In genomic region chr16:29676989-29677388, GRCh38 we compare ENCODE assay signal across 20 cellular contexts. TPM values are rescaled to one million over a fixed set of nuclear protein-coding genes. Genes with fewer than 3 reads are reported as not detected.
DNase-seq lines count a peak whose midpoint lies in the region; ATAC-seq, FAIRE-seq and TF ChIP-seq lines count a peak whose summit lies in the region.
"Had no signal": no experiment of that assay in that cellular context is flagged by ENCODE, and none has a peak within 500 bp of the region (broad histone marks: within the 10 kb centered on the region; RNA-seq: fewer than 3 reads in every experiment).

No MANE protein-coding gene starts in this region.

- H3K4ac ChIP-seq in H1 (replicated peaks; ENCODE audit: insufficient read length, low read depth, low read length) = no peak overlapping the region

- H2BK5ac ChIP-seq in H1 (ENCODE audit: low read depth, low read length) = no peak overlapping the region

- no peak for FAIRE-seq in H1 (lab: Jason Lieb, UNC)
- FAIRE-seq: GM19239 had no signal

- ATAC-seq in Right ventricle myocardium inferior (no peak), left cardiac atrium (no peak), GM21529 (IDR thresholded peaks at IDR 0.05; ENCODE audit: unreplicated experiment) (no peak)
- ATAC-seq: Panc1 had no signal

- H3K79me1 ChIP-seq in H1 (ENCODE audit: low read depth, low read length) = no peaks in the 10 kb centered on the region

- no peak overlapping the region for H3K4me3 ChIP-seq in OCI-LY1 (ENCODE audit: low read depth, low read length, poor library complexity, severe bottlenecking)
- H3K4me3 ChIP-seq in H1 (ENCODE audit: extremely low read depth in 1 of 4, insufficient read depth in 2 of 4, low read depth in 3 of 4, low read length in 4 of 4) = no peak overlapping the region
- H3K4me3 ChIP-seq in thymus (ENCODE audit: low read length) = no peak overlapping the region
- H3K4me3 ChIP-seq: SJCRH30 had no signal

- H3K23ac ChIP-seq in H1 (ENCODE audit: insufficient read length) = no peak overlapping the region

- H3K4me1 ChIP-seq in OCI-LY1 (ENCODE audit: insufficient read depth, low read length, severe bottlenecking) = peaks cover 51% of the 10 kb centered on the region
- H3K4me1 ChIP-seq in H1 (replicated peaks in 1 of 4; ENCODE audit: control insufficient read depth in 3 of 4, insufficient read depth in 4 of 4, low read length in 3 of 4) = peaks cover 2 to 14% (median 9%) of the 10 kb centered on the region in 4 experiments
- peaks cover 24% of the 10 kb centered on the region for H3K4me1 ChIP-seq in thymus (ENCODE audit: control insufficient read depth, insufficient read depth, low read length)

- no peak for TF ChIP-seq EP300 in H1 (IDR thresholded peaks at IDR 0.05; ENCODE audit: borderline replicate concordance in 1 of 2, low read depth in 2 of 2, low read length in 2 of 2)

- no peak overlapping the region for H2AFZ ChIP-seq in OCI-LY1 (ENCODE audit: low read length)
- no peak overlapping the region for H2AFZ ChIP-seq in H1 (ENCODE audit: low read length)

- no peak overlapping the region for H3K56ac ChIP-seq in H1 (replicated peaks; ENCODE audit: insufficient read length, low read depth, low read length)

- 94% methylated on average over 13 of the region's 13 CpGs; no CpG with 5 or more reads in 1 of the 2 experiments for WGBS in H1 (ENCODE audit: extremely low coverage in 1 of 2, insufficient coverage in 1 of 2, insufficient read length in 1 of 2, insufficient replicate concordance in 2 of 2, low coverage in 1 of 2, low lambda C conversion rate in 2 of 2, missing lambda C conversion rate in 1 of 2), 2 experiments
- 97% methylated on average over 13 of the region's 13 CpGs for WGBS in thymus

- no peaks in the 10 kb centered on the region for H3K9me3 ChIP-seq in OCI-LY1 (ENCODE audit: low read length)
- H3K9me3 ChIP-seq in H1 (ENCODE audit: insufficient read depth in 2 of 2, low read depth in 1 of 2, low read length in 1 of 2) = no peaks in the 10 kb centered on the region
- H3K9me3 ChIP-seq in thymus (ENCODE audit: control insufficient read depth) = no peaks in the 10 kb centered on the region
- H3K9me3 ChIP-seq: SJCRH30 had no signal

- DNase-seq in Right ventricle myocardium inferior (ENCODE audit: missing footprints) = peak; percentile 60
- no peak for DNase-seq in left cardiac atrium
- DNase-seq in H1 (ENCODE audit: low read depth in 1 of 2, low spot score in 2 of 2) = no peak
- no peak for DNase-seq in HCEC 1CT
- DNase-seq in A172 (ENCODE audit: low spot score) = no peak
- DNase-seq: COR-L47, DMS79, NCI-H1105, NCI-H146, NCI-H2029, NCI-H2227 treated with DMSO at 0.1 percent for 48 hours, NCI-H510A, SJCRH30, T-helper 1 cell had no signal

- H3K27ac ChIP-seq in OCI-LY1 (ENCODE audit: low read depth, low read length, poor library complexity, severe bottlenecking) = peak overlapping the region; percentile 94
- no peak overlapping the region for H3K27ac ChIP-seq in H1 (ENCODE audit: low read depth, low read length)
- H3K27ac ChIP-seq in thymus (ENCODE audit: low read depth) = peak overlapping the region; percentile 15
- H3K27ac ChIP-seq: 22Rv1, SJCRH30 had no signal

- H3K36me3 ChIP-seq in OCI-LY1 (ENCODE audit: insufficient read depth, low read length) (no peaks in the 10 kb centered on the region; the same call in none of the 2 replicates), H1 (ENCODE audit: control insufficient read depth in 2 of 4, insufficient read depth in 4 of 4, low read length in 3 of 4) (peaks cover 0 to 4% (median 0%) of the 10 kb centered on the region in 4 experiments; a peak in 1 of 8 replicates), thymus (ENCODE audit: control insufficient read depth, insufficient read depth) (peaks cover 3% of the 10 kb centered on the region)
- H3K36me3 ChIP-seq: SJCRH30 had no signal

- no peak overlapping the region for H2BK12ac ChIP-seq in H1 (ENCODE audit: low read depth, low read length)

- CTCF ChIA-PET in H1 (lab: Charles Lee; ENCODE audit: partially characterized antibody) = interaction anchor here (0.6 to 5.0 kb wide), 10 partner anchors 9 to 207 kb away, joined by 3 to 33 read pairs (median 3); partner anchors contain the start of gene SPN

- no peaks in the 10 kb centered on the region for H3K9me2 ChIP-seq in OCI-LY1 (ENCODE audit: low read depth, low read length)

- POLR2A ChIA-PET in H1 (lab: Charles Lee; ENCODE audit: partially characterized antibody) = interaction anchor here (0.7 to 10.5 kb wide), 7 partner anchors 11 to 82 kb away, joined by 3 to 130 read pairs (median 5); no protein-coding TSS in a partner anchor

- no peaks in the 10 kb centered on the region for H3F3A ChIP-seq in OCI-LY1 (ENCODE audit: insufficient read depth, low read length)

- no peak overlapping the region for H3K9ac ChIP-seq in OCI-LY1 (ENCODE audit: low read length)
- H3K9ac ChIP-seq in H1 (replicated peaks in 1 of 4; ENCODE audit: extremely low read depth in 1 of 4, low read depth in 3 of 4, low read length in 3 of 4) = no peak overlapping the region

- TF ChIP-seq POLR2A in H1 (IDR thresholded peaks at IDR 0.05; ENCODE audit: control extremely low read depth in 1 of 2, low read depth in 2 of 2, low read length in 2 of 2) = no peak

- intact Hi-C loops in Right ventricle myocardium inferior (cut with DNase I) = no loop called here
- intact Hi-C loops in left cardiac atrium (cut with DNase I) = no loop called here

- H3K18ac ChIP-seq in H1 (ENCODE audit: extremely low read depth, low read length) = no peak overlapping the region

- H3K4me2 ChIP-seq in OCI-LY1 (ENCODE audit: low read length) (no peak overlapping the region), H1 (ENCODE audit: insufficient read depth in 1 of 2, low read depth in 2 of 2, low read length in 2 of 2) (no peak overlapping the region)

- peaks cover 6% of the 10 kb centered on the region; the same call in 1 of the 2 replicates for H3K23me2 ChIP-seq in H1 (ENCODE audit: low read depth, low read length)

- H4K8ac ChIP-seq in H1 (ENCODE audit: extremely low read depth, insufficient read depth, low read length) = no peak overlapping the region; the same call in 1 of the 2 replicates

- H4K5ac ChIP-seq in H1 (ENCODE audit: insufficient read length, low read depth, low read length) = peak overlapping the region; percentile 15

- no peak overlapping the region for H2AK5ac ChIP-seq in H1 (ENCODE audit: low read depth, low read length)

- no peak overlapping the region for H3K14ac ChIP-seq in H1 (ENCODE audit: insufficient read length)

- no peak overlapping the region for H2BK120ac ChIP-seq in H1 (replicated peaks; ENCODE audit: low read depth, low read length)

- no peaks in the 10 kb centered on the region for H3K27me3 ChIP-seq in OCI-LY1 (ENCODE audit: insufficient read depth, low read length)
- no peaks in the 10 kb centered on the region for H3K27me3 ChIP-seq in H1 (replicated peaks in 1 of 4; ENCODE audit: control insufficient read depth in 3 of 4, extremely low read depth in 1 of 4, insufficient read depth in 3 of 4, low read length in 3 of 4)
- no peaks in the 10 kb centered on the region for H3K27me3 ChIP-seq in thymus (ENCODE audit: control insufficient read depth, insufficient read depth)
- H3K27me3 ChIP-seq: SJCRH30 had no signal

- no peak for TF ChIP-seq RAD21 in H1 (IDR thresholded peaks at IDR 0.05 in 1 of 2, conservative IDR thresholded peaks at IDR 0.05 in 1 of 2; ENCODE audit: low read depth in 2 of 2, low read length in 2 of 2)

- no peak overlapping the region for H2BK15ac ChIP-seq in H1 (ENCODE audit: low read length)

- H4K20me1 ChIP-seq in OCI-LY1 (ENCODE audit: insufficient read depth, low read length) (no peaks in the 10 kb centered on the region), H1 (replicated peaks in 1 of 2; ENCODE audit: control insufficient read depth in 1 of 2, insufficient read depth in 2 of 2, low read length in 2 of 2) (no peaks in the 10 kb centered on the region)

- TF ChIP-seq CTCF in OCI-LY1 (IDR thresholded peaks at IDR 0.05; ENCODE audit: low read length) (no peak), H1 (IDR thresholded peaks at IDR 0.05; ENCODE audit: control extremely low read depth in 1 of 3, insufficient read depth in 1 of 3, low read depth in 1 of 3, low read length in 3 of 3) (no peak)

- H3K79me2 ChIP-seq in OCI-LY1 (ENCODE audit: insufficient read depth, low read length) (0 out of 2 replicates have a peak, but pooled peaks cover 3% of the 10 kb centered on the region), H1 (ENCODE audit: control insufficient read depth in 1 of 2, insufficient read depth in 2 of 2, low read length in 2 of 2) (peaks cover 0 to 20% of the 10 kb centered on the region in 2 experiments; a peak in 3 of 4 replicates)

- no peak overlapping the region for H4K91ac ChIP-seq in H1 (replicated peaks; ENCODE audit: insufficient read length, low read length)

- H2BK20ac ChIP-seq in H1 (ENCODE audit: low read length) = no peak overlapping the region

TF ChIP-seq in H1, 55 proteins besides CTCF, POLR2A, EP300 and RAD21 (continues in another document):
- TF ChIP-seq GTF2F1 (IDR thresholded peaks at IDR 0.05; ENCODE audit: borderline replicate concordance, low read depth, low read length) = no peak
- TF ChIP-seq YY1 (IDR thresholded peaks at IDR 0.05; ENCODE audit: low read depth, low read length) = no peak

RNA-seq across cellular contexts. Expression of gene QPRT, which starts 2.0 kb away (rescaled TPM):
- total RNA-seq in Right ventricle myocardium inferior (29.2 TPM), left cardiac atrium (10 to 100 TPM; 20.4 to 22.0 TPM)
- total RNA-seq in H1 (2021; fragmentation: NEBNext Ultra II Directional; extraction: Animal tissue kit (Norgen Biotek cat#: 25700)) = 102 and 106 TPM in 2 replicates
- polyA plus RNA-seq in H1 (2011; rRNA removed) (89.0 and 119 TPM in 2 replicates), thymus (8.6 TPM)
- 91.7 TPM for polyA plus RNA-seq in H1 (2011; cell fraction: cytosol; rRNA removed)
- polyA plus RNA-seq in H1 (2011; cell fraction: nucleus; rRNA removed) = 116 TPM
- 90.0 to 121 TPM (median 112 TPM) in 4 replicates for polyA plus RNA-seq in H1 (2012, experiment 1 of 2)
- 101 TPM for polyA plus RNA-seq in H1 (2012, experiment 2 of 2)
- polyA plus RNA-seq in H1 (2013, experiment 1 of 2) = 129 TPM
- polyA plus RNA-seq in H1 (2013, experiment 2 of 2) = 122 TPM
- polyA minus RNA-seq in H1 (2011; rRNA and poly(A)+ RNA removed) = 70.3 and 84.6 TPM in 2 replicates
- polyA minus RNA-seq in H1 (2011; cell fraction: cytosol; rRNA and poly(A)+ RNA removed) = 86.7 TPM
- polyA minus RNA-seq in H1 (2011; cell fraction: nucleus; rRNA and poly(A)+ RNA removed) = 53.3 TPM
- total RNA-seq in A172 (2014; rRNA removed; shearing (Covaris generic)) = 83.7 and 122 TPM in 2 replicates

RNA-seq across cellular contexts. Expression of gene SPN, which starts 13.9 kb away (rescaled TPM):
- total RNA-seq in Right ventricle myocardium inferior (1.3 TPM), left cardiac atrium (1 to 10 TPM; 1.4 to 3.7 TPM)
- 1.6 and 1.8 TPM in 2 replicates for total RNA-seq in H1 (2021; fragmentation: NEBNext Ultra II Directional; extraction: Animal tissue kit (Norgen Biotek cat#: 25700))
- polyA plus RNA-seq in H1 (2011; rRNA removed) (1.3 and 1.5 TPM in 2 replicates), thymus (49.3 TPM)
- 0.76 TPM for polyA plus RNA-seq in H1 (2011; cell fraction: cytosol; rRNA removed)
- 2.7 TPM for polyA plus RNA-seq in H1 (2011; cell fraction: nucleus; rRNA removed)
- 0.46 to 1.7 TPM (median 0.89 TPM) in 4 replicates for polyA plus RNA-seq in H1 (2012, experiment 1 of 2)
- polyA plus RNA-seq in H1 (2012, experiment 2 of 2) = 0.92 TPM
- polyA plus RNA-seq in H1 (2013, experiment 1 of 2) = 4.0 TPM
- 3.8 TPM for polyA plus RNA-seq in H1 (2013, experiment 2 of 2)
- polyA minus RNA-seq in H1 (2011; rRNA and poly(A)+ RNA removed) = 2.1 and 3.2 TPM in 2 replicates
- 0.44 TPM for polyA minus RNA-seq in H1 (2011; cell fraction: cytosol; rRNA and poly(A)+ RNA removed)
- 2.6 TPM for polyA minus RNA-seq in H1 (2011; cell fraction: nucleus; rRNA and poly(A)+ RNA removed)
- total RNA-seq in A172 (2014; rRNA removed; shearing (Covaris generic)) = 12.6 and 15.7 TPM in 2 replicates
